Comparison of ENCODE assay signal across 1 cellular context in genomic region chr15:34892963-34893591, GRCh38.
TF ChIP-seq lines count a peak whose summit lies in the region.

No MANE protein-coding gene starts in this region.

TF ChIP-seq in WTC11, 78 proteins besides CTCF, POLR2A, EP300 and RAD21 (continued from another document):
- TF ChIP-seq ETV6 (CRISPR knock-in tag; IDR thresholded peaks at IDR 0.05) (no peak), SP1 (CRISPR knock-in tag; conservative IDR thresholded peaks at IDR 0.05) (no peak), NFATC4 (CRISPR knock-in tag; IDR thresholded peaks at IDR 0.05) (no peak), HMGA2 (CRISPR knock-in tag; IDR thresholded peaks at IDR 0.05) (no peak), CDX4 (CRISPR knock-in tag; IDR thresholded peaks at IDR 0.05; ENCODE audit: borderline replicate concordance) (no peak), PREB (CRISPR knock-in tag; IDR thresholded peaks at IDR 0.05; ENCODE audit: borderline replicate concordance) (no peak), ERG (CRISPR knock-in tag; IDR thresholded peaks at IDR 0.05) (no peak), ATF1 (CRISPR knock-in tag; IDR thresholded peaks at IDR 0.05) (no peak)
- TF ChIP-seq, protein P1, sequence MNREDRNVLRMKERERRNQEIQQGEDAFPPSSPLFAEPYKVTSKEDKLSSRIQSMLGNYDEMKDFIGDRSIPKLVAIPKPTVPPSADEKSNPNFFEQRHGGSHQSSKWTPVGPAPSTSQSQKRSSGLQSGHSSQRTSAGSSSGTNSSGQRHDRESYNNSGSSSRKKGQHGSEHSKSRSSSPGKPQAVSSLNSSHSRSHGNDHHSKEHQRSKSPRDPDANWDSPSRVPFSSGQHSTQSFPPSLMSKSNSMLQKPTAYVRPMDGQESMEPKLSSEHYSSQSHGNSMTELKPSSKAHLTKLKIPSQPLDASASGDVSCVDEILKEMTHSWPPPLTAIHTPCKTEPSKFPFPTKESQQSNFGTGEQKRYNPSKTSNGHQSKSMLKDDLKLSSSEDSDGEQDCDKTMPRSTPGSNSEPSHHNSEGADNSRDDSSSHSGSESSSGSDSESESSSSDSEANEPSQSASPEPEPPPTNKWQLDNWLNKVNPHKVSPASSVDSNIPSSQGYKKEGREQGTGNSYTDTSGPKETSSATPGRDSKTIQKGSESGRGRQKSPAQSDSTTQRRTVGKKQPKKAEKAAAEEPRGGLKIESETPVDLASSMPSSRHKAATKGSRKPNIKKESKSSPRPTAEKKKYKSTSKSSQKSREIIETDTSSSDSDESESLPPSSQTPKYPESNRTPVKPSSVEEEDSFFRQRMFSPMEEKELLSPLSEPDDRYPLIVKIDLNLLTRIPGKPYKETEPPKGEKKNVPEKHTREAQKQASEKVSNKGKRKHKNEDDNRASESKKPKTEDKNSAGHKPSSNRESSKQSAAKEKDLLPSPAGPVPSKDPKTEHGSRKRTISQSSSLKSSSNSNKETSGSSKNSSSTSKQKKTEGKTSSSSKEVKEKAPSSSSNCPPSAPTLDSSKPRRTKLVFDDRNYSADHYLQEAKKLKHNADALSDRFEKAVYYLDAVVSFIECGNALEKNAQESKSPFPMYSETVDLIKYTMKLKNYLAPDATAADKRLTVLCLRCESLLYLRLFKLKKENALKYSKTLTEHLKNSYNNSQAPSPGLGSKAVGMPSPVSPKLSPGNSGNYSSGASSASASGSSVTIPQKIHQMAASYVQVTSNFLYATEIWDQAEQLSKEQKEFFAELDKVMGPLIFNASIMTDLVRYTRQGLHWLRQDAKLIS (CRISPR knock-in tag; IDR thresholded peaks at IDR 0.05; ENCODE audit: borderline replicate concordance): no peak
- TF ChIP-seq, protein P2, sequence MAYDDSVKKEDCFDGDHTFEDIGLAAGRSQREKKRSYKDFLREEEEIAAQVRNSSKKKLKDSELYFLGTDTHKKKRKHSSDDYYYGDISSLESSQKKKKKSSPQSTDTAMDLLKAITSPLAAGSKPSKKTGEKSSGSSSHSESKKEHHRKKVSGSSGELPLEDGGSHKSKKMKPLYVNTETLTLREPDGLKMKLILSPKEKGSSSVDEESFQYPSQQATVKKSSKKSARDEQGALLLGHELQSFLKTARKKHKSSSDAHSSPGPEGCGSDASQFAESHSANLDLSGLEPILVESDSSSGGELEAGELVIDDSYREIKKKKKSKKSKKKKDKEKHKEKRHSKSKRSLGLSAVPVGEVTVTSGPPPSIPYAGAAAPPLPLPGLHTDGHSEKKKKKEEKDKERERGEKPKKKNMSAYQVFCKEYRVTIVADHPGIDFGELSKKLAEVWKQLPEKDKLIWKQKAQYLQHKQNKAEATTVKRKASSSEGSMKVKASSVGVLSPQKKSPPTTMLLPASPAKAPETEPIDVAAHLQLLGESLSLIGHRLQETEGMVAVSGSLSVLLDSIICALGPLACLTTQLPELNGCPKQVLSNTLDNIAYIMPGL (CRISPR knock-in tag; IDR thresholded peaks at IDR 0.05): no peak
